Comparison of ENCODE assay signal across 15 cellular contexts in genomic region chr5:7857361-7857760, GRCh38. TPM values are rescaled to one million over a fixed set of nuclear protein-coding genes. Genes with fewer than 3 reads are reported as not detected.
DNase-seq lines count a peak whose midpoint lies in the region; ATAC-seq, FAIRE-seq and TF ChIP-seq lines count a peak whose summit lies in the region.
"Had no signal": no experiment of that assay in that cellular context is flagged by ENCODE, and none has a peak within 500 bp of the region (broad histone marks: within the 10 kb centered on the region; RNA-seq: fewer than 3 reads in every experiment).

No MANE protein-coding gene starts in this region.

- H3K9me3 ChIP-seq in K562 (replicated peaks; ENCODE audit: control insufficient read depth, insufficient read depth, low read depth, low read length) (no peaks in the 10 kb centered on the region), HAP-1 (no peaks in the 10 kb centered on the region)
- H3K9me3 ChIP-seq: Caco-2 had no signal

- ATAC-seq in K562 = peak; percentile 49
- no peak for ATAC-seq in GM21423 (IDR thresholded peaks at IDR 0.05; ENCODE audit: unreplicated experiment)

- no peak for FAIRE-seq in K562 (lab: Jason Lieb, UNC)
- FAIRE-seq: GM18507 had no signal

- H3K36me3 ChIP-seq in KMS-11 (ENCODE audit: insufficient read depth) (peaks cover 6% of the 10 kb centered on the region; the same call in 1 of the 2 replicates), K562 (ENCODE audit: control insufficient read depth, insufficient read depth, low read length) (peaks cover 35% of the 10 kb centered on the region), HAP-1 (replicated peaks) (peaks cover 36% of the 10 kb centered on the region)

- H3K4me1 Mint-ChIP-seq in T-helper 2 cell treated with Interferon-gamma antibody and Interleukin-4, amounts not matched to agents 5 μg/mL and 100 μg/mL, for 36 hours (ENCODE audit: low read depth) = peaks cover 36% of the 10 kb centered on the region
- H3K4me1 Mint-ChIP-seq in CD14-positive monocyte = peaks cover 2% of the 10 kb centered on the region

- H3K4me2 ChIP-seq in KMS-11 (peak overlapping the region; percentile 96), K562 (ENCODE audit: insufficient read depth, low read length) (no peak overlapping the region)

- H2AFZ ChIP-seq in KMS-11 (ENCODE audit: low read depth) (peak overlapping the region; percentile 28; the same call in 1 of the 2 replicates), K562 (ENCODE audit: low read depth, low read length) (no peak overlapping the region)

- 58% methylated on average over 5 of the region's 5 CpGs for WGBS in K562 (ENCODE audit: insufficient coverage, low coverage, missing lambda C conversion rate)

- H3K4me1 ChIP-seq in KMS-11 (ENCODE audit: low read depth, poor library complexity, severe bottlenecking) = peaks cover 51% of the 10 kb centered on the region
- H3K4me1 ChIP-seq in K562 (replicated peaks in 1 of 2; ENCODE audit: control insufficient read depth in 2 of 2, insufficient read depth in 2 of 2, low read length in 2 of 2) = peaks cover 0 to 10% of the 10 kb centered on the region in 2 experiments; a peak in 4 of 5 replicates
- no peaks in the 10 kb centered on the region for H3K4me1 ChIP-seq in HAP-1
- H3K4me1 ChIP-seq: Caco-2 had no signal

- CTCF ChIA-PET in K562 (lab: Yijun Ruan, JAX; ENCODE audit: low intra/inter-chr PET ratio) = interaction anchor here (0.6 to 0.7 kb wide), 2 partner anchors 38 to 42 kb away, joined by 3 read pairs; no protein-coding TSS in a partner anchor

- H3K27me3 ChIP-seq in KMS-11 (ENCODE audit: insufficient read depth, low read depth) = no peaks in the 10 kb centered on the region
- no peaks in the 10 kb centered on the region for H3K27me3 ChIP-seq in K562 (ENCODE audit: control insufficient read depth in 2 of 2, insufficient read depth in 2 of 2, low read length in 2 of 2)
- H3K27me3 ChIP-seq in HAP-1 (ENCODE audit: low read depth) = no peaks in the 10 kb centered on the region

- in situ Hi-C loops in K562 (cut with MboI) (no loop called here), HAP-1 (cut with MboI; ENCODE audit: low sequenced_read_pairs) (loop anchor here (25.0 kb wide), 1 partner anchor 1095 kb away; no protein-coding TSS in a partner anchor)

- no peak for TF ChIP-seq EP300 in K562 (IDR thresholded peaks at IDR 0.05; ENCODE audit: low read length)

- peak overlapping the region; percentile 88 for H3K27ac Mint-ChIP-seq in T-helper 2 cell treated with Interferon-gamma antibody and Interleukin-4, amounts not matched to agents 5 μg/mL and 100 μg/mL, for 36 hours
- peak overlapping the region in 2 of 7 donors; percentile 25 to 68 for H3K27ac Mint-ChIP-seq in CD14-positive monocyte

- no peak overlapping the region for H3K4me3 ChIP-seq in KMS-11 (IDR thresholded peaks at IDR 0.05; ENCODE audit: insufficient read depth, low read depth, low read length)
- no peak overlapping the region for H3K4me3 ChIP-seq in K562
- H3K4me3 ChIP-seq in HAP-1 = no peak overlapping the region
- H3K4me3 ChIP-seq: BLaER1 treated with 17β-estradiol and CSF1 and Interleukin-3, amounts not matched to agents 10 nM and 100 nM had no signal

- no peak for TF ChIP-seq POLR2A in K562 (conservative IDR thresholded peaks at IDR 0.05)

- H3K4me3 Mint-ChIP-seq in T-helper 2 cell treated with Interferon-gamma antibody and Interleukin-4, amounts not matched to agents 5 μg/mL and 100 μg/mL, for 36 hours = peak overlapping the region; percentile 59
- no peak overlapping the region for H3K4me3 Mint-ChIP-seq in CD14-positive monocyte

- H3K36me3 Mint-ChIP-seq in T-helper 2 cell treated with Interferon-gamma antibody and Interleukin-4, amounts not matched to agents 5 μg/mL and 100 μg/mL, for 36 hours (ENCODE audit: low read depth) = peaks cover 25% of the 10 kb centered on the region
- H3K36me3 Mint-ChIP-seq in CD14-positive monocyte = peaks cover 43% of the 10 kb centered on the region in 2 donors

- H3K79me2 ChIP-seq in KMS-11 (ENCODE audit: insufficient read depth, low read depth) (no peaks in the 10 kb centered on the region), K562 (ENCODE audit: control insufficient read depth, insufficient read depth, low read length) (no peaks in the 10 kb centered on the region)

- peak; percentile 8 for TF ChIP-seq CTCF in CD14-positive monocyte (IDR thresholded peaks at IDR 0.05)
- no peak for TF ChIP-seq CTCF in KMS-11 (conservative IDR thresholded peaks at IDR 0.05; ENCODE audit: low read depth, low read length)
- no peak for TF ChIP-seq CTCF in K562 (IDR thresholded peaks at IDR 0.05 in 2 of 3, conservative IDR thresholded peaks at IDR 0.05 in 1 of 3; ENCODE audit: insufficient read depth in 2 of 3, low read depth in 1 of 3, low read length in 3 of 3)

- H3K9me1 ChIP-seq in K562 (ENCODE audit: control insufficient read depth, insufficient read depth, low read length) = no peaks in the 10 kb centered on the region

- H4K20me1 ChIP-seq in KMS-11 (ENCODE audit: insufficient read depth) = no peaks in the 10 kb centered on the region; the same call in 1 of the 2 replicates
- no peaks in the 10 kb centered on the region for H4K20me1 ChIP-seq in K562 (replicated peaks; ENCODE audit: control insufficient read depth, insufficient read depth, low read length)

- no peak for DNase-seq in T-helper 2 cell treated with Interferon-gamma antibody and Interleukin-4, amounts not matched to agents 5 μg/mL and 100 μg/mL, for 36 hours (ENCODE audit: low spot score)
- DNase-seq in T-helper 2 cell = no peak
- DNase-seq in CD14-positive monocyte (ENCODE audit: low spot score) = no peak
- no peak for DNase-seq in K562 (ENCODE audit: extremely low read depth in 1 of 4, low spot score in 3 of 4)
- DNase-seq in HAP-1 (ENCODE audit: low spot score in 2 of 2) = no peak
- DNase-seq in effector CD8-positive, alpha-beta T cell (lab: John Stamatoyannopoulos, UW) = no peak
- DNase-seq: NCI-H1092, Right ventricle myocardium superior had no signal

- no peak for TF ChIP-seq RAD21 in K562 (CRISPR knock-in tag; conservative IDR thresholded peaks at IDR 0.05 in 1 of 2, IDR thresholded peaks at IDR 0.05 in 1 of 2)

- peak overlapping the region; percentile 64 for H3K9ac ChIP-seq in KMS-11
- H3K9ac ChIP-seq in K562 (ENCODE audit: insufficient read depth in 1 of 2, low read depth in 2 of 2, low read length in 2 of 2) = no peak overlapping the region

- POLR2A ChIA-PET in K562 (lab: Yijun Ruan, JAX) = interaction anchor here (0.8 kb wide), 1 partner anchor 11 kb away, joined by 3 read pairs; the partner anchor contains the start of genes FASTKD3 and MTRR

- H3K9me3 Mint-ChIP-seq in T-helper 2 cell treated with Interferon-gamma antibody and Interleukin-4, amounts not matched to agents 5 μg/mL and 100 μg/mL, for 36 hours = peaks cover 5% of the 10 kb centered on the region
- peaks cover 0 to 7% (median 2%) of the 10 kb centered on the region in 7 donors for H3K9me3 Mint-ChIP-seq in CD14-positive monocyte

- peak overlapping the region; percentile 90 for H3K27ac ChIP-seq in KMS-11
- no peak overlapping the region for H3K27ac ChIP-seq in K562 (ENCODE audit: extremely low read depth, low read depth, low read length)

- intact Hi-C loops in CD14-positive monocyte (cut with micrococcal nuclease) (no loop called here), K562 (cut with micrococcal nuclease) (loop anchor here (5.0 kb wide), 2 partner anchors 40 to 100 kb away; no protein-coding TSS in a partner anchor)

- BruUV-seq in K562 (replicated peaks; lab: Mats Ljungman, UMichigan) = no TSS peak

- H3K27me3 Mint-ChIP-seq in T-helper 2 cell treated with Interferon-gamma antibody and Interleukin-4, amounts not matched to agents 5 μg/mL and 100 μg/mL, for 36 hours (ENCODE audit: low read depth) = peaks cover 12% of the 10 kb centered on the region
- H3K27me3 Mint-ChIP-seq in CD14-positive monocyte (ENCODE audit: low read depth in 3 of 3) = peaks cover 2 to 8% (median 5%) of the 10 kb centered on the region in 3 donors

RNA-seq across cellular contexts. Expression of gene CFAP90, which starts 6.4 kb away (rescaled TPM):
- polyA plus RNA-seq in CD14-positive monocyte = not detected
- total RNA-seq in K562 (2011; cell fraction: chromatin; rRNA removed; ENCODE audit: low replicate concordance) = not detected in 2 replicates
- not detected in 2 replicates for total RNA-seq in K562 (2011; cell fraction: nucleolus; rRNA removed)
- not detected in 2 replicates for total RNA-seq in K562 (2011; cell fraction: nucleoplasm; rRNA removed)
- total RNA-seq in K562 (2014; rRNA removed) = not detected in 2 replicates
- total RNA-seq in K562 (2014; rRNA removed; fragmentation: Illumina TruSeq; extraction: Trizol) = not detected in 2 replicates
- not detected in 2 replicates for total RNA-seq in K562 (2015; rRNA removed; fragmentation: Illumina TruSeq; extraction: Trizol)
- total RNA-seq in K562 (2021) = not detected in 2 replicates
- polyA plus RNA-seq in K562 (2011; rRNA removed) = not detected in 2 replicates
- not detected in 2 replicates for polyA plus RNA-seq in K562 (2011; cell fraction: cytosol; rRNA removed)
- polyA plus RNA-seq in K562 (2011; cell fraction: nucleus; rRNA removed) = not detected in 2 replicates
- polyA plus RNA-seq in K562 (2012) = not detected in 2 replicates
- polyA plus RNA-seq in K562 (2014; fragmentation: Illumina TruSeq; extraction: Trizol) = not detected in 2 replicates
- not detected for polyA plus RNA-seq in K562 (2014; fragmentation: Nextera tagmentation; extraction: Ambion mirVana)
- not detected in 2 replicates for polyA plus RNA-seq in K562 (2014; rRNA removed)
- not detected in 2 replicates for polyA minus RNA-seq in K562 (2011; rRNA and poly(A)+ RNA removed)
- polyA minus RNA-seq in K562 (2011; cell fraction: cytosol; rRNA and poly(A)+ RNA removed) = not detected in 2 replicates
- not detected in 2 replicates for polyA minus RNA-seq in K562 (2011; cell fraction: nucleus; rRNA and poly(A)+ RNA removed)
- total RNA-seq: A172, HT1080, Right ventricle myocardium superior had no signal

RNA-seq across cellular contexts. Expression of gene FASTKD3, which starts 11.5 kb away (rescaled TPM):
- polyA plus RNA-seq in CD14-positive monocyte (10 to 100 TPM; 10.7 to 15.5 TPM), K562 (2011; rRNA removed) (24.5 and 33.7 TPM in 2 replicates), K562 (2014; fragmentation: Illumina TruSeq; extraction: Trizol) (47.9 and 48.0 TPM in 2 replicates), K562 (2014; fragmentation: Nextera tagmentation; extraction: Ambion mirVana) (100 to 1,000 TPM; 127 to 149 TPM), K562 (2014; rRNA removed) (34.4 and 37.1 TPM in 2 replicates)
- total RNA-seq in K562 (2011; cell fraction: chromatin; rRNA removed; ENCODE audit: low replicate concordance) = 19.7 and 48.9 TPM in 2 replicates
- 10.4 and 11.2 TPM in 2 replicates for total RNA-seq in K562 (2011; cell fraction: nucleolus; rRNA removed)
- total RNA-seq in K562 (2011; cell fraction: nucleoplasm; rRNA removed) = 16.4 and 16.6 TPM in 2 replicates
- total RNA-seq in K562 (2014; rRNA removed) (13.7 and 17.1 TPM in 2 replicates), K562 (2014; rRNA removed; fragmentation: Illumina TruSeq; extraction: Trizol) (50.0 and 57.7 TPM in 2 replicates), K562 (2015; rRNA removed; fragmentation: Illumina TruSeq; extraction: Trizol) (44.0 and 47.5 TPM in 2 replicates), K562 (2021) (20.2 and 22.1 TPM in 2 replicates)
- 7.0 and 11.5 TPM in 2 replicates for polyA plus RNA-seq in K562 (2011; cell fraction: cytosol; rRNA removed)
- 19.1 and 22.9 TPM in 2 replicates for polyA plus RNA-seq in K562 (2011; cell fraction: nucleus; rRNA removed)
- polyA plus RNA-seq in K562 (2012) = 12.9 and 22.5 TPM in 2 replicates
- polyA minus RNA-seq in K562 (2011; rRNA and poly(A)+ RNA removed) = 25.0 and 25.4 TPM in 2 replicates
- 5.3 and 5.9 TPM in 2 replicates for polyA minus RNA-seq in K562 (2011; cell fraction: cytosol; rRNA and poly(A)+ RNA removed)
- 15.2 and 24.5 TPM in 2 replicates for polyA minus RNA-seq in K562 (2011; cell fraction: nucleus; rRNA and poly(A)+ RNA removed)

RNA-seq across cellular contexts. Expression of gene MTRR, which starts 11.6 kb away (rescaled TPM):
- polyA plus RNA-seq in CD14-positive monocyte (10 to 100 TPM; 18.0 to 22.1 TPM), K562 (2011; rRNA removed) (70.9 and 75.8 TPM in 2 replicates), K562 (2014; fragmentation: Illumina TruSeq; extraction: Trizol) (65.0 and 84.6 TPM in 2 replicates), K562 (2014; fragmentation: Nextera tagmentation; extraction: Ambion mirVana) (10 to 100 TPM; 40.4 to 59.4 TPM), K562 (2014; rRNA removed) (66.2 and 76.1 TPM in 2 replicates)
- 141 and 235 TPM in 2 replicates for total RNA-seq in K562 (2011; cell fraction: chromatin; rRNA removed; ENCODE audit: low replicate concordance)
- total RNA-seq in K562 (2011; cell fraction: nucleolus; rRNA removed) = 69.2 and 85.0 TPM in 2 replicates
- 104 and 110 TPM in 2 replicates for total RNA-seq in K562 (2011; cell fraction: nucleoplasm; rRNA removed)
- total RNA-seq in K562 (2014; rRNA removed) (38.4 and 39.3 TPM in 2 replicates), K562 (2014; rRNA removed; fragmentation: Illumina TruSeq; extraction: Trizol) (59.0 and 65.1 TPM in 2 replicates), K562 (2015; rRNA removed; fragmentation: Illumina TruSeq; extraction: Trizol) (65.0 and 68.0 TPM in 2 replicates), K562 (2021) (69.6 and 73.5 TPM in 2 replicates)
- 48.4 and 56.6 TPM in 2 replicates for polyA plus RNA-seq in K562 (2011; cell fraction: cytosol; rRNA removed)
- polyA plus RNA-seq in K562 (2011; cell fraction: nucleus; rRNA removed) = 220 and 222 TPM in 2 replicates
- 25.4 and 48.8 TPM in 2 replicates for polyA plus RNA-seq in K562 (2012)
- polyA minus RNA-seq in K562 (2011; rRNA and poly(A)+ RNA removed) = 153 and 189 TPM in 2 replicates
- polyA minus RNA-seq in K562 (2011; cell fraction: cytosol; rRNA and poly(A)+ RNA removed) = 30.7 and 53.2 TPM in 2 replicates
- polyA minus RNA-seq in K562 (2011; cell fraction: nucleus; rRNA and poly(A)+ RNA removed) = 180 and 255 TPM in 2 replicates
